8 cellular contexts compared by ENCODE assay signal in the genomic region with DNA sequence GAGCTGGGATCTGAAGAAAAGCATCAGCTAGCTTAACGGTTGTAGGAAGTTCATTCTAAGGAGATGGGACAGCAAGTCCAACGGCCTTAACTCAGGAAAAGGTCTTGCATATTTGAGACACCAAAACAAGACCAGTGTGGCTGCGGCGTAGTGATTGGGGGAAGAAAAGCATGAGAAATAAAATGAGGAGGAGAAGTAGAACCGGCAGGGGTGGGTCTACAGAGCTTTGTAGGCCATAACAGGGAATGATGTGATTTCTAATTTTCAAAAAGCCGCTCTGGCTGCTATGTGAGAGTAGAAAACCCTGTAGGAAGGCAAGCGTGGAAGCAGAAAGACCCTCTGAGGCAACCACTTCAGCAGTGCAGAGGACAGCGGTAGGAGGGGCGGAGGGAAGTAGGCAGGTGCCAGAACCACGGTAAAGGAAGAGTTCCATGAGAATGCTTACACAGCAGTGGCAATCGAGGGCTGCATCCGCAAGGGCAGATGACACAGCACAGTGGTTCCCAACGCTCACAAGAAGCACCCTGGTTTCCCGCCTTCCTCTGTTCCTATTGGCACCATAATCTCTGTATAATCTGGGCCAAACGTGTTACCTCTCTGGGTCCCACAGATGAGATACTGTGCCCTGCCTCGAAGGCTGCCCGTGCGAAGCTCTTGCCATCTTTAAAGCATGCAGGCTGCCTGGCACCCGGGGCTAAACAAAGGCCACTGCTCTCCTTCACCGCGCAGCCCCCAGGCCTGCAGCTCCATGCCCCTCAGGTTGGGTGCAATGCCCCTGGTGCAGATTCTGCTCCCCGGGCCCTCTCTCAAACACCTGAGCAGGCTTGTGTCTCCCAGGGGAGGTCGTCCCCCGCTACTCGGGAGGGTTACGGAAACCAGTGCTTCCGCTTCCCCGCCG. TPM values are rescaled to one million over a fixed set of nuclear protein-coding genes. Genes with fewer than 3 reads are reported as not detected.
DNase-seq lines count a peak whose midpoint lies in the region; ATAC-seq and TF ChIP-seq lines count a peak whose summit lies in the region.

No MANE protein-coding gene starts in this region.

- H3K4me3 Mint-ChIP-seq in activated T-helper 17 cell treated with anti-CD3 and anti-CD28 coated beads, Interleukin-2, amount 50 U/mL, for 72 hours, result peak overlapping the region; percentile 89
- peak overlapping the region; percentile 80 for H3K4me3 Mint-ChIP-seq in progenitor cell of endocrine pancreas (ENCODE audit: low read depth)

- peak overlapping the region; percentile 79 for H3K27ac Mint-ChIP-seq in activated T-helper 17 cell treated with anti-CD3 and anti-CD28 coated beads, Interleukin-2, amount 50 U/mL, for 72 hours
- H3K27ac Mint-ChIP-seq in progenitor cell of endocrine pancreas, result peak overlapping the region; percentile 84

- TF ChIP-seq CTCF in progenitor cell of endocrine pancreas (IDR thresholded peaks at IDR 0.05; ENCODE audit: unreplicated experiment), result no peak

- H3K36me3 Mint-ChIP-seq in activated T-helper 17 cell treated with anti-CD3 and anti-CD28 coated beads, Interleukin-2, amount 50 U/mL, for 72 hours (ENCODE audit: low read depth), result peaks cover 39% of the 10 kb centered on the region
- peaks cover 8% of the 10 kb centered on the region for H3K36me3 Mint-ChIP-seq in progenitor cell of endocrine pancreas (ENCODE audit: insufficient read depth)

- H3K27me3 Mint-ChIP-seq in activated T-helper 17 cell treated with anti-CD3 and anti-CD28 coated beads, Interleukin-2, amount 50 U/mL, for 72 hours, result no peaks in the 10 kb centered on the region
- H3K27me3 Mint-ChIP-seq in progenitor cell of endocrine pancreas, result no peaks in the 10 kb centered on the region

- DNase-seq in COLO668 (lab: John Stamatoyannopoulos, UW; ENCODE audit: unreplicated experiment) (peak; percentile 51), NCI-H2029 (lab: John Stamatoyannopoulos, UW) (peak; percentile 33), head of caudate nucleus (peak in 22 of 42 donors; percentile 27 to 74 (median 56)), progenitor cell of endocrine pancreas (ENCODE audit: low spot score, unreplicated experiment) (no peak), NCI-H774 (lab: John Stamatoyannopoulos, UW) (no peak)

- H3K4me1 Mint-ChIP-seq in activated T-helper 17 cell treated with anti-CD3 and anti-CD28 coated beads, Interleukin-2, amount 50 U/mL, for 72 hours, result peaks cover 19% of the 10 kb centered on the region
- peaks cover 17% of the 10 kb centered on the region for H3K4me1 Mint-ChIP-seq in progenitor cell of endocrine pancreas (ENCODE audit: low read depth)

- intact Hi-C loops in head of caudate nucleus (cut with DNase I), result no loop called here

- ATAC-seq in GM21515 (IDR thresholded peaks at IDR 0.05; ENCODE audit: unreplicated experiment), result peak; percentile 21
- ATAC-seq in activated T-helper 17 cell treated with anti-CD3 and anti-CD28 coated beads, Interleukin-2, amount 50 U/mL, for 72 hours (replicated peaks), result peak; percentile 18
- ATAC-seq in HG03378 (IDR thresholded peaks at IDR 0.05; ENCODE audit: unreplicated experiment), result no peak

- H3K9me3 Mint-ChIP-seq in activated T-helper 17 cell treated with anti-CD3 and anti-CD28 coated beads, Interleukin-2, amount 50 U/mL, for 72 hours, result no peaks in the 10 kb centered on the region
- H3K9me3 Mint-ChIP-seq in progenitor cell of endocrine pancreas (ENCODE audit: low read depth), result no peaks in the 10 kb centered on the region

RNA-seq across cellular contexts. Expression of a gene that starts 0.8 kb away (rescaled TPM):
- total RNA-seq in activated T-helper 17 cell treated with anti-CD3 and anti-CD28 coated beads, Interleukin-2, amount 50 U/mL, for 72 hours, result 10 to 100 TPM; 25.2 to 52.3 TPM
- 16.1 and 17.4 TPM in 2 replicates for total RNA-seq in progenitor cell of endocrine pancreas

RNA-seq across cellular contexts. Expression of a gene that starts 12.9 kb away (rescaled TPM):
- 1 to 10 TPM; 8.3 to 9.6 TPM for total RNA-seq in activated T-helper 17 cell treated with anti-CD3 and anti-CD28 coated beads, Interleukin-2, amount 50 U/mL, for 72 hours
- total RNA-seq in progenitor cell of endocrine pancreas, result 74.8 and 75.0 TPM in 2 replicates

RNA-seq across cellular contexts. Expression of a gene that starts 13.2 kb away (rescaled TPM):
- total RNA-seq in activated T-helper 17 cell treated with anti-CD3 and anti-CD28 coated beads, Interleukin-2, amount 50 U/mL, for 72 hours, result 10 to 100 TPM in 1 of 2 donors, 1 to 10 TPM in 1; 6.8 to 11.7 TPM
- 6.1 and 8.3 TPM in 2 replicates for total RNA-seq in progenitor cell of endocrine pancreas

RNA-seq across cellular contexts. Expression of a gene that starts 41.0 kb away (rescaled TPM):
- total RNA-seq in activated T-helper 17 cell treated with anti-CD3 and anti-CD28 coated beads, Interleukin-2, amount 50 U/mL, for 72 hours, result 10 to 100 TPM; 17.9 to 22.0 TPM
- total RNA-seq in progenitor cell of endocrine pancreas, result 48.4 and 54.0 TPM in 2 replicates

Comparison
In these comparisons a context has a peak if more than half of its experiments do, and no peak if none do; other contexts are left out.
1. DNase-seq: peak in COLO668 (single experiment), NCI-H2029 (single experiment) and head of caudate nucleus (22 of 42); none in progenitor cell of endocrine pancreas (single experiment) and NCI-H774 (single experiment).